ENCODE assay signal across 14 cellular contexts in genomic region chr15:71792521-71792920, GRCh38. TPM values are rescaled to one million over a fixed set of nuclear protein-coding genes. Genes with fewer than 3 reads are reported as not detected.
DNase-seq lines count a peak whose midpoint lies in the region; ATAC-seq and FAIRE-seq lines count a peak whose summit lies in the region.
"Had no signal": no experiment of that assay in that cellular context is flagged by ENCODE, and none has a peak within 500 bp of the region (broad histone marks: within the 10 kb centered on the region; RNA-seq: fewer than 3 reads in every experiment).

No MANE protein-coding gene starts in this region.

- no peak overlapping the region for H2AFZ ChIP-seq in trophoblast cell (ENCODE audit: insufficient read depth, low read length, poor library complexity)

- H3K9me3 ChIP-seq in trophoblast cell (ENCODE audit: insufficient read depth, low read depth, low read length) = peaks cover 3% of the 10 kb centered on the region
- H3K9me3 ChIP-seq: right lobe of liver, suprapubic skin had no signal

- no peak overlapping the region for H3K18ac ChIP-seq in trophoblast cell (ENCODE audit: low read length)

- H3K23ac ChIP-seq in trophoblast cell (ENCODE audit: low read length) = no peak overlapping the region

- no peak overlapping the region for H4K8ac ChIP-seq in trophoblast cell (ENCODE audit: low read depth, low read length)

- no peak overlapping the region for H4K12ac ChIP-seq in trophoblast cell (ENCODE audit: low read depth, low read length)

- H4K91ac ChIP-seq in trophoblast cell (ENCODE audit: low read depth, low read length) = no peak overlapping the region

- no peak for FAIRE-seq in RCC 7860 (lab: Jason Lieb, UNC)

- no peak overlapping the region for H2BK12ac ChIP-seq in trophoblast cell (ENCODE audit: low read length)

- no peak overlapping the region for H2BK5ac ChIP-seq in trophoblast cell (ENCODE audit: low read depth, low read length, poor library complexity)

- DNase-seq in GM03348 (ENCODE audit: low spot score) = peak; percentile 74
- peak; percentile 62 for DNase-seq in RCC 7860 (ENCODE audit: low spot score)
- peak; percentile 24 for DNase-seq in fibroblast of gingiva (ENCODE audit: low read depth)
- peak; percentile 66 to 81 for DNase-seq in trophoblast cell
- DNase-seq in NCI-H1092 treated with DMSO at 0.1 percent for 48 hours (lab: John Stamatoyannopoulos, UW) = no peak
- DNase-seq: DMS79; naive thymus-derived CD8-positive, alpha-beta T cell; NCI-H2081 treated with DMSO at 0.1 percent for 48 hours; T-helper 9 cell had no signal

- H3K4ac ChIP-seq in trophoblast cell (ENCODE audit: low read depth, low read length) = no peak overlapping the region

- no peak overlapping the region for H2AK5ac ChIP-seq in trophoblast cell (ENCODE audit: low read length)

- no peak overlapping the region for H3K14ac ChIP-seq in trophoblast cell (ENCODE audit: low read length)

- WGBS in trophoblast cell (ENCODE audit: extremely low coverage, insufficient coverage, insufficient read length) = no CpG with 5 or more reads among the region's 2 CpGs

- H3K79me1 ChIP-seq in trophoblast cell (ENCODE audit: low read length) = peaks cover 6% of the 10 kb centered on the region

- no peak for ATAC-seq in HG03354 (IDR thresholded peaks at IDR 0.05; ENCODE audit: poor library complexity, severe bottlenecking, unreplicated experiment)
- no peak for ATAC-seq in HG02678 (IDR thresholded peaks at IDR 0.05; ENCODE audit: unreplicated experiment)
- no peak for ATAC-seq in HG03108 (IDR thresholded peaks at IDR 0.05; ENCODE audit: unreplicated experiment)
- ATAC-seq: naive thymus-derived CD8-positive, alpha-beta T cell; right lobe of liver had no signal

- no peak overlapping the region for H3K9ac ChIP-seq in trophoblast cell (ENCODE audit: low read length)

- no peak overlapping the region for H3K4me3 ChIP-seq in trophoblast cell (ENCODE audit: low read depth, low read length)
- H3K4me3 ChIP-seq: right lobe of liver, suprapubic skin had no signal

- H3K4me1 ChIP-seq in trophoblast cell (ENCODE audit: control insufficient read depth in 1 of 2, insufficient read depth in 2 of 2, low read length in 2 of 2) = peaks cover 5 to 12% of the 10 kb centered on the region in 2 experiments
- H3K4me1 ChIP-seq: right lobe of liver, suprapubic skin had no signal

- H2BK120ac ChIP-seq in trophoblast cell (ENCODE audit: insufficient read depth, low read length, poor library complexity) = no peak overlapping the region

- H3K27me3 ChIP-seq in trophoblast cell (ENCODE audit: insufficient read depth, low read length) = no peaks in the 10 kb centered on the region
- H3K27me3 ChIP-seq: right lobe of liver, suprapubic skin had no signal

- no peak overlapping the region for H3K27ac ChIP-seq in trophoblast cell (ENCODE audit: low read depth, low read length)
- H3K27ac ChIP-seq: right lobe of liver, suprapubic skin had no signal

- peaks cover 1% of the 10 kb centered on the region for H3K79me2 ChIP-seq in trophoblast cell (ENCODE audit: control insufficient read depth, insufficient read depth, low read length, poor library complexity)

- no peaks in the 10 kb centered on the region for H3K36me3 ChIP-seq in trophoblast cell (ENCODE audit: control insufficient read depth in 1 of 2, insufficient read depth in 2 of 2, low read length in 2 of 2)
- H3K36me3 ChIP-seq: right lobe of liver, suprapubic skin had no signal

- no peak overlapping the region for H3K4me2 ChIP-seq in trophoblast cell (ENCODE audit: low read length)

RNA-seq across cellular contexts. Expression of gene NR2E3, which starts 17.8 kb away (rescaled TPM):
- 0.12 and 0.14 TPM in 2 replicates for polyA plus RNA-seq in trophoblast cell (2013)
